In the genomic region with DNA sequence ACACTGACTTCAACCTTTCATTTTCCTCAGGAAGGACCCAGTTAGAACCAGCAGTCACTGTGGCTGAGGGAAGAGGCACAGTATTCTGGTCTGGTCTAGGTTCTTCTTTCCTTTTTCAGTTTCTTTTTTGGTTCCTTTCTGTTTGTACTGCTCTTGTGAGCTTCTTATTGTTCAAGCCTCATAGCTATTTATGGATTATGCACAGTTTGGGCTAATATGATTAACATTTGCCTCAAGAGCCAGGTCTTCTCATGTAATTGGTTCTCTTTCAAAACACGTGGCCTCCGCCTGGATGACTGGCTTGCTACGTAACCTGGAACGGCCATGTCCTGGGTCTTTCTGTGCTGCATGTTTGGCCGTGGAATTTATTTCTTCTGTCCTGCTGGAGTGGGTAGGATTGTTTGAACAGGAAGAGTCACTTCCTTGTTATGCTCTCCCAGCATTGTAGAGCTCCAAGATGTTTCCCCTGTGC, we compare ENCODE assay signal across 9 cellular contexts. TPM values are rescaled to one million over a fixed set of nuclear protein-coding genes. Genes with fewer than 3 reads are reported as not detected.
DNase-seq lines count a peak whose midpoint lies in the region; ATAC-seq, FAIRE-seq and TF ChIP-seq lines count a peak whose summit lies in the region.
"Had no signal": no experiment of that assay in that cellular context is flagged by ENCODE, and none has a peak within 500 bp of the region (broad histone marks: within the 10 kb centered on the region; RNA-seq: fewer than 3 reads in every experiment).

No MANE protein-coding gene starts in this region.

- peak overlapping the region; percentile 50 for H3K4me3 ChIP-seq in fibroblast of the aortic adventitia (ENCODE audit: low read depth, low read length)
- H3K4me3 ChIP-seq in sigmoid colon, result peak overlapping the region in 3 of 4 donors; percentile 5 to 34 (median 29)

- H3K36me3 Mint-ChIP-seq in activated T-cell treated with anti-CD3 and anti-CD28 coated beads, Interleukin-2, amount 50 U/mL, for 4 hours (ENCODE audit: insufficient read depth), result no peaks in the 10 kb centered on the region

- H3K4me1 Mint-ChIP-seq in activated T-cell treated with anti-CD3 and anti-CD28 coated beads, Interleukin-2, amount 50 U/mL, for 4 hours (ENCODE audit: low read depth), result peaks cover 1% of the 10 kb centered on the region

- no peaks in the 10 kb centered on the region for H3K9me3 Mint-ChIP-seq in activated T-cell treated with anti-CD3 and anti-CD28 coated beads, Interleukin-2, amount 50 U/mL, for 4 hours

- no peak for ATAC-seq in activated T-cell treated with anti-CD3 and anti-CD28 coated beads, Interleukin-2, amount 50 U/mL, for 4 hours

- TF ChIP-seq CTCF in fibroblast of the aortic adventitia (IDR thresholded peaks at IDR 0.05; ENCODE audit: insufficient read depth, low read length) (no peak), sigmoid colon (IDR thresholded peaks at IDR 0.05) (no peak)

- peak; percentile 90 for FAIRE-seq in GM12891 (lab: Jason Lieb, UNC)
- FAIRE-seq in H54 (lab: Jason Lieb, UNC), result peak; percentile 84

- H3K4me1 ChIP-seq in sigmoid colon, result peaks cover 0 to 58% (median 28%) of the 10 kb centered on the region in 4 donors

- peak overlapping the region; percentile 53 to 79 (median 72) for H3K27ac ChIP-seq in sigmoid colon
- H3K27ac ChIP-seq: VCaP had no signal

- H3K36me3 ChIP-seq in sigmoid colon, result no peaks in the 10 kb centered on the region

- 54 to 62% methylated on average over 5 of the region's 5 CpGs for WGBS in sigmoid colon, 2 donors

- no peak for TF ChIP-seq POLR2A in GM12891 (IDR thresholded peaks at IDR 0.05; ENCODE audit: low read depth, low read length)
- no peak for TF ChIP-seq POLR2A in H54 (IDR thresholded peaks at IDR 0.05; ENCODE audit: low read depth, low read length)
- TF ChIP-seq POLR2A in sigmoid colon (IDR thresholded peaks at IDR 0.05), result no peak

- H3K9me3 ChIP-seq in sigmoid colon, result no peaks in the 10 kb centered on the region

- TF ChIP-seq EP300 in sigmoid colon (IDR thresholded peaks at IDR 0.05), result no peak

- intact Hi-C loops in sigmoid colon (cut with DNase I), result no loop called here

- DNase-seq in GM12891 (ENCODE audit: insufficient read length, low spot score) (peak; percentile 7), H54 (ENCODE audit: insufficient read length, low spot score) (no peak), NCI-H2081 treated with DMSO at 0.1 percent for 48 hours (lab: John Stamatoyannopoulos, UW) (peak; percentile 24), fibroblast of the aortic adventitia (ENCODE audit: low read depth) (peak; percentile 95), sigmoid colon (peak; percentile 80), DMS153 (lab: John Stamatoyannopoulos, UW) (no peak)
- DNase-seq in stimulated activated CD4-positive, alpha-beta T cell treated with anti-CD3 and anti-CD28 coated beads, Interleukin-4, amount 100 ng/mL, for 4 hours, result no peak
- no peak for DNase-seq in activated T-cell treated with anti-CD3 and anti-CD28 coated beads, Interleukin-2, amount 50 U/mL, for 4 hours

- no peaks in the 10 kb centered on the region for H3K27me3 Mint-ChIP-seq in activated T-cell treated with anti-CD3 and anti-CD28 coated beads, Interleukin-2, amount 50 U/mL, for 4 hours (ENCODE audit: low read depth)

- no peak overlapping the region for H3K4me3 Mint-ChIP-seq in activated T-cell treated with anti-CD3 and anti-CD28 coated beads, Interleukin-2, amount 50 U/mL, for 4 hours

- H3K27me3 ChIP-seq in sigmoid colon, result no peaks in the 10 kb centered on the region

TF ChIP-seq in GM12891, 5 proteins besides CTCF, POLR2A, EP300 and RAD21:
- TF ChIP-seq POU2F2 (IDR thresholded peaks at IDR 0.05; ENCODE audit: low read depth, low read length), result no peak; the same call in 1 of the 2 replicates
- peak; percentile 32; the same call in 1 of the 2 replicates for TF ChIP-seq SPI1 (IDR thresholded peaks at IDR 0.05; ENCODE audit: low read depth, low read length)

RNA-seq across cellular contexts. Expression of a gene that starts 43.3 kb away (rescaled TPM):
- polyA plus RNA-seq in GM12891 (2012; ENCODE audit: low read depth, missing spikeins), result 0.58 TPM
- 68.4 and 84.1 TPM in 2 replicates for total RNA-seq in fibroblast of the aortic adventitia (ENCODE audit: low replicate concordance)
- total RNA-seq in sigmoid colon, result 10 to 100 TPM; 39.9 to 61.9 (median 59.8) TPM
- polyA plus RNA-seq in sigmoid colon, result 1 to 10 TPM in 2 of 3 donors, under 1 TPM in 1; 0.46 to 3.9 (median 3.0) TPM
- 1 to 10 TPM in 2 of 3 donors, under 1 TPM in 1; 0.81 to 1.9 (median 1.1) TPM for total RNA-seq in activated T-cell treated with anti-CD3 and anti-CD28 coated beads, Interleukin-2, amount 50 U/mL, for 4 hours

Comparison
In these comparisons a context has a peak if more than half of its experiments do, and no peak if none do; other contexts are left out.
1. DNase-seq: peak in GM12891 (single experiment), NCI-H2081 treated with DMSO at 0.1 percent for 48 hours (single experiment), fibroblast of the aortic adventitia (single experiment) and sigmoid colon (single experiment); none in H54 (single experiment), stimulated activated CD4-positive, alpha-beta T cell treated with anti-CD3 and anti-CD28 coated beads, Interleukin-4, amount 100 ng/mL, for 4 hours (0 of 2), DMS153 (single experiment) and activated T-cell treated with anti-CD3 and anti-CD28 coated beads, Interleukin-2, amount 50 U/mL, for 4 hours (single experiment).
2. RNA of a gene that starts 43.3 kb away (total RNA-seq): 68.4 to 84.1 TPM in fibroblast of the aortic adventitia and 39.9 to 61.9 TPM in sigmoid colon; 0.81 to 1.9 TPM in activated T-cell treated with anti-CD3 and anti-CD28 coated beads, Interleukin-2, amount 50 U/mL, for 4 hours; every median in the first group is over 10 times any median in the second.